13 cellular contexts compared by ENCODE assay signal in the genomic region with DNA sequence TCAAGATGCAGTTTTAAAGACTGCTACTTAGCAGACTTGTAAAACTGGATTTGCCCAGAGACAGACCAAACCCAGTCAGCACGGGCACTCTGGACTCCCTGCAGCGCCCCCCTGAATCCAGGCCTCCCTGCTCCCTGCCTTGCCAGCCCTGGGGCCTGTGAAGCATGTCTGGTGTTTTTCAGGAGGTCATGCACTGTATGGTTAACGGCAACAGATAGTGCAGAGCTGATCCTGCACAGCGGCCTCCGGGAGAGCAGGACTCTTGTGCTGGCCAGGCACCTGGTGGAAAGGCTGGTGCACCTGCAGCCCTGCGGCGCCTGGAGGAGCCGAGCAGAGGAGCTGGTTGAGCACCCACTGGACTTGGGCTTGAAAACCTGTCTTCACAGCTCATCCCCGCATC. TPM values are rescaled to one million over a fixed set of nuclear protein-coding genes. Genes with fewer than 3 reads are reported as not detected.
A peak's percentile ranks its signal among the peaks of the same experiment; 100 is the strongest.
DNase-seq lines count a peak whose midpoint lies in the region; ATAC-seq and TF ChIP-seq lines count a peak whose summit lies in the region.
"Had no signal": no experiment of that assay in that cellular context is flagged by ENCODE, and none has a peak within 500 bp of the region (broad histone marks: within the 10 kb centered on the region; RNA-seq: fewer than 3 reads in every experiment).

No MANE protein-coding gene starts in this region.

- peak overlapping the region; percentile 89 for H3K27ac Mint-ChIP-seq in activated CD8-positive, alpha-beta T cell treated with anti-CD3 and anti-CD28 coated beads for 36 hours
- H3K27ac Mint-ChIP-seq: memory B cell had no signal

- peak overlapping the region; percentile 58 for H3K4me3 Mint-ChIP-seq in activated CD8-positive, alpha-beta T cell treated with anti-CD3 and anti-CD28 coated beads for 36 hours

- peaks cover 11% of the 10 kb centered on the region for H3K4me1 Mint-ChIP-seq in activated CD8-positive, alpha-beta T cell treated with anti-CD3 and anti-CD28 coated beads for 36 hours (ENCODE audit: low read depth)

- H3K27ac ChIP-seq in A673 (ENCODE audit: low read depth, low read length, poor library complexity, severe bottlenecking) = peak overlapping the region; percentile 58
- H3K27ac ChIP-seq: pancreas, uterus had no signal

- ATAC-seq in activated CD8-positive, alpha-beta T cell treated with anti-CD3 and anti-CD28 coated beads for 36 hours = no peak
- ATAC-seq in mucosa of descending colon (no peak), HG02938 (IDR thresholded peaks at IDR 0.05; ENCODE audit: unreplicated experiment) (no peak), HG02884 (IDR thresholded peaks at IDR 0.05; ENCODE audit: unreplicated experiment) (no peak)

- BruUV-seq in A673 (replicated peaks; lab: Mats Ljungman, UMichigan) = no TSS peak

- TF ChIP-seq CTCF in A673 (conservative IDR thresholded peaks at IDR 0.05; ENCODE audit: low read depth, low read length) (no peak), mucosa of descending colon (IDR thresholded peaks at IDR 0.05) (no peak)
- TF ChIP-seq CTCF in activated CD8-positive, alpha-beta T cell treated with anti-CD3 and anti-CD28 coated beads for 36 hours (IDR thresholded peaks at IDR 0.05) = no peak

- no peaks in the 10 kb centered on the region for H3K9me3 Mint-ChIP-seq in activated CD8-positive, alpha-beta T cell treated with anti-CD3 and anti-CD28 coated beads for 36 hours
- H3K9me3 Mint-ChIP-seq: memory B cell had no signal

- intact Hi-C loops in A673 (cut with micrococcal nuclease; ENCODE audit: unreplicated experiment) (no loop called here), mucosa of descending colon (cut with DNase I, micrococcal nuclease) (no loop called here)
- intact Hi-C loops in activated CD8-positive, alpha-beta T cell treated with anti-CD3 and anti-CD28 coated beads for 36 hours (cut with micrococcal nuclease) = loop anchor here (10.0 kb wide), 1 partner anchor 46 kb away; no protein-coding TSS in a partner anchor

- H3K27me3 ChIP-seq in A673 (replicated peaks; ENCODE audit: insufficient read depth, low read depth, low read length, poor library complexity) = no peaks in the 10 kb centered on the region
- H3K27me3 ChIP-seq: pancreas, uterus had no signal

- DNase-seq in A673 (ENCODE audit: low spot score) (no peak), ELF-1 (ENCODE audit: low read depth, low spot score) (peak; percentile 49), mucosa of descending colon (peak in 2 of 3 donors; percentile 13 to 43), T1000 (lab: John Stamatoyannopoulos, UW) (no peak)
- DNase-seq in activated CD8-positive, alpha-beta T cell treated with anti-CD3 and anti-CD28 coated beads for 36 hours = no peak
- no peak for DNase-seq in stimulated activated CD4-positive, alpha-beta T cell treated with anti-CD3 and anti-CD28 coated beads, Interleukin-2, amount 100 ng/mL, for 24 hours
- DNase-seq: GF-D8, uterus had no signal

- peaks cover 18% of the 10 kb centered on the region for H3K4me1 ChIP-seq in A673 (ENCODE audit: insufficient read depth, low read length, poor library complexity, severe bottlenecking)
- no peaks in the 10 kb centered on the region for H3K4me1 ChIP-seq in mucosa of descending colon (ENCODE audit: low read depth)
- H3K4me1 ChIP-seq: HAP-1, pancreas, uterus had no signal

- H3K9me3 ChIP-seq in A673 (ENCODE audit: low read depth, low read length, poor library complexity, severe bottlenecking) (no peaks in the 10 kb centered on the region), mucosa of descending colon (no peaks in the 10 kb centered on the region)
- H3K9me3 ChIP-seq: HAP-1, pancreas, uterus had no signal

- POLR2A ChIA-PET in A673 (lab: Charles Lee; ENCODE audit: low non-redundant PET) = no interaction called here
- POLR2A ChIA-PET in activated CD8-positive, alpha-beta T cell treated with anti-CD3 and anti-CD28 coated beads for 36 hours (lab: Charles Lee) = interaction anchor here (1.0 to 1.4 kb wide), 2 partner anchors 20 to 31 kb away, joined by 3 to 5 read pairs; no protein-coding TSS in a partner anchor

- H3K36me3 ChIP-seq in A673 (ENCODE audit: insufficient read depth, low read length, poor library complexity, severe bottlenecking) = no peaks in the 10 kb centered on the region
- H3K36me3 ChIP-seq in mucosa of descending colon (ENCODE audit: low read depth) = no peaks in the 10 kb centered on the region
- H3K36me3 ChIP-seq: HAP-1, pancreas, uterus had no signal

- H3K4me3 ChIP-seq in A673 (ENCODE audit: low read depth, low read length, poor library complexity, severe bottlenecking) (no peak overlapping the region), mucosa of descending colon (no peak overlapping the region)
- H3K4me3 ChIP-seq: HAP-1, pancreas, uterus had no signal

- H3K27me3 Mint-ChIP-seq in activated CD8-positive, alpha-beta T cell treated with anti-CD3 and anti-CD28 coated beads for 36 hours = no peaks in the 10 kb centered on the region
- H3K27me3 Mint-ChIP-seq: memory B cell had no signal

- H3K36me3 Mint-ChIP-seq in activated CD8-positive, alpha-beta T cell treated with anti-CD3 and anti-CD28 coated beads for 36 hours (ENCODE audit: low read depth) = peaks cover 7% of the 10 kb centered on the region
- H3K36me3 Mint-ChIP-seq: memory B cell had no signal

- CTCF ChIA-PET in A673 (lab: Charles Lee) = no interaction called here
- CTCF ChIA-PET in activated CD8-positive, alpha-beta T cell treated with anti-CD3 and anti-CD28 coated beads for 36 hours (lab: Charles Lee) = interaction anchor here (1.2 to 1.7 kb wide), 3 partner anchors 10 to 103 kb away, joined by 4 to 8 read pairs (median 5); no protein-coding TSS in a partner anchor

RNA-seq across cellular contexts. Expression of a gene that starts 30.4 kb away (rescaled TPM):
- 36.0 and 40.0 TPM in 2 replicates for total RNA-seq in A673 (2021)
- total RNA-seq in activated CD8-positive, alpha-beta T cell treated with anti-CD3 and anti-CD28 coated beads for 36 hours = 10 to 100 TPM; 22.6 to 24.5 TPM
- total RNA-seq in mucosa of descending colon = 100 to 1,000 TPM in 1 of 3 donors, 10 to 100 TPM in 2; 41.4 to 147 (median 44.0) TPM

Comparison
In these comparisons a context has a peak if more than half of its experiments do, and no peak if none do; other contexts are left out.
1. DNase-seq: peak in ELF-1 (single experiment) and mucosa of descending colon (2 of 3); none in A673 (single experiment), activated CD8-positive, alpha-beta T cell treated with anti-CD3 and anti-CD28 coated beads for 36 hours (single experiment), T1000 (single experiment) and stimulated activated CD4-positive, alpha-beta T cell treated with anti-CD3 and anti-CD28 coated beads, Interleukin-2, amount 100 ng/mL, for 24 hours (0 of 2).